ENCODE assay signal across 13 cellular contexts in genomic region chr18:79377187-79377891, GRCh38.
"Had no signal": no experiment of that assay in that cellular context is flagged by ENCODE, and none has a peak within 500 bp of the region (broad histone marks: within the 10 kb centered on the region; RNA-seq: fewer than 3 reads in every experiment).

No MANE protein-coding gene starts in this region.

- H3K4me1 Mint-ChIP-seq: mesothelial cell of epicardium had no signal

- H3K36me3 ChIP-seq: breast epithelium, uterus had no signal

- H3K4me3 Mint-ChIP-seq: activated T-helper 1 cell treated with anti-CD3 and anti-CD28 coated beads, Interleukin-12 subunit alpha, Interleukin-12 subunit beta, Interleukin-2, Interleukin-4 antibody, amounts not matched to agents 30 ng/mL and 10 ng/mL and 1 ng/mL, durations not matched to agents 14 hours and 24 hours and 36 hours; mesothelial cell of epicardium; stimulated activated effector memory CD8-positive, alpha-beta T cell treated with anti-CD3 and anti-CD28 coated beads, Interleukin-12 subunit alpha, Interleukin-12 subunit beta, amount 100 ng/mL, for 72 hours had no signal

- H3K27me3 ChIP-seq: ascending aorta, breast epithelium, thyroid gland, uterus had no signal

- ATAC-seq: esophagus mucosa; stimulated activated effector memory CD8-positive, alpha-beta T cell treated with anti-CD3 and anti-CD28 coated beads, Interleukin-12 subunit alpha, Interleukin-12 subunit beta, amount 100 ng/mL, for 72 hours had no signal

- H3K9me3 Mint-ChIP-seq: activated T-helper 1 cell treated with anti-CD3 and anti-CD28 coated beads, Interleukin-12 subunit alpha, Interleukin-12 subunit beta, Interleukin-2, Interleukin-4 antibody, amounts not matched to agents 30 ng/mL and 10 ng/mL and 1 ng/mL, durations not matched to agents 14 hours and 24 hours and 36 hours; mesothelial cell of epicardium; stimulated activated effector memory CD8-positive, alpha-beta T cell treated with anti-CD3 and anti-CD28 coated beads, Interleukin-12 subunit alpha, Interleukin-12 subunit beta, amount 100 ng/mL, for 72 hours had no signal

- H3K9me3 ChIP-seq: ascending aorta, breast epithelium, thyroid gland, uterus had no signal

- H3K4me1 ChIP-seq: thyroid gland, uterus had no signal

- DNase-seq: activated CD4-positive, alpha-beta T cell treated with anti-CD3 and anti-CD28 coated beads for 48 hours; activated naive CD4-positive, alpha-beta T cell; hippocampal formation; stimulated activated CD4-positive, alpha-beta T cell treated with anti-CD3 and anti-CD28 coated beads, Interleukin-12 subunit alpha, Interleukin-12 subunit beta, amount 100 ng/mL, for 4 hours; T-helper 2 cell; thyroid gland; uterus had no signal

- H3K27ac Mint-ChIP-seq: mesothelial cell of epicardium; stimulated activated effector memory CD8-positive, alpha-beta T cell treated with anti-CD3 and anti-CD28 coated beads, Interleukin-12 subunit alpha, Interleukin-12 subunit beta, amount 100 ng/mL, for 72 hours had no signal

- H3K4me3 ChIP-seq: ascending aorta, breast epithelium, thyroid gland, uterus had no signal

- H3K27ac ChIP-seq: ascending aorta, breast epithelium, thyroid gland, uterus had no signal
